Comparison of ENCODE assay signal across 1 cellular context in genomic region chr6:82040405-82041221, GRCh38.
A peak's percentile ranks its signal among the peaks of the same experiment; 100 is the strongest.
TF ChIP-seq lines count a peak whose summit lies in the region.

No MANE protein-coding gene starts in this region.

TF ChIP-seq in HepG2, 621 proteins besides CTCF, POLR2A, EP300 and RAD21 (continued from another document):
- TF ChIP-seq MIXL1 (CRISPR knock-in tag; IDR thresholded peaks at IDR 0.05) (0 out of 2 replicates have a peak, but pooled peaks have one; percentile 30), SPEN (CRISPR knock-in tag; IDR thresholded peaks at IDR 0.05; ENCODE audit: low read depth) (no peak), NR2F2 (IDR thresholded peaks at IDR 0.05; ENCODE audit: borderline replicate concordance, low read depth) (no peak), HMGA1 (CRISPR knock-in tag; conservative IDR thresholded peaks at IDR 0.05) (no peak), CERS6 (CRISPR knock-in tag; IDR thresholded peaks at IDR 0.05) (no peak), AHR (CRISPR knock-in tag; IDR thresholded peaks at IDR 0.05) (no peak), PHF5A (CRISPR knock-in tag; IDR thresholded peaks at IDR 0.05; ENCODE audit: low read depth, unreplicated experiment) (no peak), TGIF2 (CRISPR knock-in tag; IDR thresholded peaks at IDR 0.05) (no peak), SMC3 (IDR thresholded peaks at IDR 0.05; ENCODE audit: low read length) (peak; percentile 74), STAG1 (CRISPR knock-in tag; IDR thresholded peaks at IDR 0.05) (peak; percentile 84), SRSF1 (optimal IDR thresholded peaks at IDR 0.05; ENCODE audit: low read depth, low read length) (no peak), ZNF331 (CRISPR knock-in tag; IDR thresholded peaks at IDR 0.05) (no peak), THAP8 (CRISPR knock-in tag; IDR thresholded peaks at IDR 0.05; ENCODE audit: borderline replicate concordance) (no peak), ZNF34 (CRISPR knock-in tag; IDR thresholded peaks at IDR 0.05; ENCODE audit: borderline replicate concordance) (no peak), ZNF446 (CRISPR knock-in tag; IDR thresholded peaks at IDR 0.05) (no peak), SOX6 (IDR thresholded peaks at IDR 0.05) (no peak), SOX6 (CRISPR knock-in tag; IDR thresholded peaks at IDR 0.05) (0 out of 2 replicates have a peak, but pooled peaks have one; percentile 24), ZNF512 (CRISPR knock-in tag; IDR thresholded peaks at IDR 0.05) (peak; percentile 46; the same call in 1 of the 2 replicates), ARNT2 (CRISPR knock-in tag; IDR thresholded peaks at IDR 0.05; ENCODE audit: low read depth) (no peak), TBP (CRISPR knock-in tag; IDR thresholded peaks at IDR 0.05) (no peak), NCOA2 (CRISPR knock-in tag; IDR thresholded peaks at IDR 0.05) (no peak), ZNF577 (CRISPR knock-in tag; IDR thresholded peaks at IDR 0.05; ENCODE audit: borderline replicate concordance, low read depth) (no peak), DPF2 (CRISPR knock-in tag; IDR thresholded peaks at IDR 0.05; ENCODE audit: borderline replicate concordance, low read depth) (no peak), ZNF432 (CRISPR knock-in tag; IDR thresholded peaks at IDR 0.05; ENCODE audit: borderline replicate concordance) (no peak), ZNF207 (IDR thresholded peaks at IDR 0.05; ENCODE audit: borderline replicate concordance) (no peak), POLR2AphosphoS5 (IDR thresholded peaks at IDR 0.05; ENCODE audit: low read depth, low read length) (no peak), ZNF713 (CRISPR knock-in tag; IDR thresholded peaks at IDR 0.05) (0 out of 2 replicates have a peak, but pooled peaks have one; percentile 32), CAMTA2 (CRISPR knock-in tag; IDR thresholded peaks at IDR 0.05; ENCODE audit: borderline replicate concordance) (no peak), JUND (CRISPR knock-in tag; IDR thresholded peaks at IDR 0.05) (no peak), MAFK (conservative IDR thresholded peaks at IDR 0.05 in 1 of 2, IDR thresholded peaks at IDR 0.05 in 1 of 2; ENCODE audit: low read length in 2 of 2) (no peak), ZNF253 (CRISPR knock-in tag; IDR thresholded peaks at IDR 0.05; ENCODE audit: borderline replicate concordance) (no peak), ZBED4 (CRISPR knock-in tag; IDR thresholded peaks at IDR 0.05; ENCODE audit: borderline replicate concordance) (no peak), ZNF33A (CRISPR knock-in tag; IDR thresholded peaks at IDR 0.05; ENCODE audit: borderline replicate concordance) (no peak), ZFP37 (CRISPR knock-in tag; IDR thresholded peaks at IDR 0.05; ENCODE audit: borderline replicate concordance) (no peak), ZNF333 (CRISPR knock-in tag; IDR thresholded peaks at IDR 0.05; ENCODE audit: borderline replicate concordance) (no peak), NR2C2 (CRISPR knock-in tag; IDR thresholded peaks at IDR 0.05; ENCODE audit: borderline replicate concordance) (no peak)
- TF ChIP-seq, protein P1, sequence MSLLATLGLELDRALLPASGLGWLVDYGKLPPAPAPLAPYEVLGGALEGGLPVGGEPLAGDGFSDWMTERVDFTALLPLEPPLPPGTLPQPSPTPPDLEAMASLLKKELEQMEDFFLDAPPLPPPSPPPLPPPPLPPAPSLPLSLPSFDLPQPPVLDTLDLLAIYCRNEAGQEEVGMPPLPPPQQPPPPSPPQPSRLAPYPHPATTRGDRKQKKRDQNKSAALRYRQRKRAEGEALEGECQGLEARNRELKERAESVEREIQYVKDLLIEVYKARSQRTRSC (CRISPR knock-in tag; IDR thresholded peaks at IDR 0.05; ENCODE audit: low read depth) = no peak
- TF ChIP-seq, protein P2, sequence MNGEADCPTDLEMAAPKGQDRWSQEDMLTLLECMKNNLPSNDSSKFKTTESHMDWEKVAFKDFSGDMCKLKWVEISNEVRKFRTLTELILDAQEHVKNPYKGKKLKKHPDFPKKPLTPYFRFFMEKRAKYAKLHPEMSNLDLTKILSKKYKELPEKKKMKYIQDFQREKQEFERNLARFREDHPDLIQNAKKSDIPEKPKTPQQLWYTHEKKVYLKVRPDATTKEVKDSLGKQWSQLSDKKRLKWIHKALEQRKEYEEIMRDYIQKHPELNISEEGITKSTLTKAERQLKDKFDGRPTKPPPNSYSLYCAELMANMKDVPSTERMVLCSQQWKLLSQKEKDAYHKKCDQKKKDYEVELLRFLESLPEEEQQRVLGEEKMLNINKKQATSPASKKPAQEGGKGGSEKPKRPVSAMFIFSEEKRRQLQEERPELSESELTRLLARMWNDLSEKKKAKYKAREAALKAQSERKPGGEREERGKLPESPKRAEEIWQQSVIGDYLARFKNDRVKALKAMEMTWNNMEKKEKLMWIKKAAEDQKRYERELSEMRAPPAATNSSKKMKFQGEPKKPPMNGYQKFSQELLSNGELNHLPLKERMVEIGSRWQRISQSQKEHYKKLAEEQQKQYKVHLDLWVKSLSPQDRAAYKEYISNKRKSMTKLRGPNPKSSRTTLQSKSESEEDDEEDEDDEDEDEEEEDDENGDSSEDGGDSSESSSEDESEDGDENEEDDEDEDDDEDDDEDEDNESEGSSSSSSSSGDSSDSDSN (CRISPR knock-in tag; IDR thresholded peaks at IDR 0.05) = 0 out of 2 replicates have a peak, but pooled peaks have one; percentile 20
- TF ChIP-seq, protein P3, sequence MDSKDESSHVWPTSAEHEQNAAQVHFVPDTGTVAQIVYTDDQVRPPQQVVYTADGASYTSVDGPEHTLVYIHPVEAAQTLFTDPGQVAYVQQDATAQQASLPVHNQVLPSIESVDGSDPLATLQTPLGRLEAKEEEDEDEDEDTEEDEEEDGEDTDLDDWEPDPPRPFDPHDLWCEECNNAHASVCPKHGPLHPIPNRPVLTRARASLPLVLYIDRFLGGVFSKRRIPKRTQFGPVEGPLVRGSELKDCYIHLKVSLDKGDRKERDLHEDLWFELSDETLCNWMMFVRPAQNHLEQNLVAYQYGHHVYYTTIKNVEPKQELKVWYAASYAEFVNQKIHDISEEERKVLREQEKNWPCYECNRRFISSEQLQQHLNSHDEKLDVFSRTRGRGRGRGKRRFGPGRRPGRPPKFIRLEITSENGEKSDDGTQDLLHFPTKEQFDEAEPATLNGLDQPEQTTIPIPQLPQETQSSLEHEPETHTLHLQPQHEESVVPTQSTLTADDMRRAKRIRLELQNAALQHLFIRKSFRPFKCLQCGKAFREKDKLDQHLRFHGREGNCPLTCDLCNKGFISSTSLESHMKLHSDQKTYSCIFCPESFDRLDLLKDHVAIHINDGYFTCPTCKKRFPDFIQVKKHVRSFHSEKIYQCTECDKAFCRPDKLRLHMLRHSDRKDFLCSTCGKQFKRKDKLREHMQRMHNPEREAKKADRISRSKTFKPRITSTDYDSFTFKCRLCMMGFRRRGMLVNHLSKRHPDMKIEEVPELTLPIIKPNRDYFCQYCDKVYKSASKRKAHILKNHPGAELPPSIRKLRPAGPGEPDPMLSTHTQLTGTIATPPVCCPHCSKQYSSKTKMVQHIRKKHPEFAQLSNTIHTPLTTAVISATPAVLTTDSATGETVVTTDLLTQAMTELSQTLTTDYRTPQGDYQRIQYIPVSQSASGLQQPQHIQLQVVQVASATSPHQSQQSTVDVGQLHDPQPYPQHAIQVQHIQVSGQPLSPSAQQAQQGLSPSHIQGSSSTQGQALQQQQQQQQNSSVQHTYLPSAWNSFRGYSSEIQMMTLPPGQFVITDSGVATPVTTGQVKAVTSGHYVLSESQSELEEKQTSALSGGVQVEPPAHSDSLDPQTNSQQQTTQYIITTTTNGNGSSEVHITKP (CRISPR knock-in tag; IDR thresholded peaks at IDR 0.05; ENCODE audit: low read depth) = no peak
- TF ChIP-seq, protein P4, sequence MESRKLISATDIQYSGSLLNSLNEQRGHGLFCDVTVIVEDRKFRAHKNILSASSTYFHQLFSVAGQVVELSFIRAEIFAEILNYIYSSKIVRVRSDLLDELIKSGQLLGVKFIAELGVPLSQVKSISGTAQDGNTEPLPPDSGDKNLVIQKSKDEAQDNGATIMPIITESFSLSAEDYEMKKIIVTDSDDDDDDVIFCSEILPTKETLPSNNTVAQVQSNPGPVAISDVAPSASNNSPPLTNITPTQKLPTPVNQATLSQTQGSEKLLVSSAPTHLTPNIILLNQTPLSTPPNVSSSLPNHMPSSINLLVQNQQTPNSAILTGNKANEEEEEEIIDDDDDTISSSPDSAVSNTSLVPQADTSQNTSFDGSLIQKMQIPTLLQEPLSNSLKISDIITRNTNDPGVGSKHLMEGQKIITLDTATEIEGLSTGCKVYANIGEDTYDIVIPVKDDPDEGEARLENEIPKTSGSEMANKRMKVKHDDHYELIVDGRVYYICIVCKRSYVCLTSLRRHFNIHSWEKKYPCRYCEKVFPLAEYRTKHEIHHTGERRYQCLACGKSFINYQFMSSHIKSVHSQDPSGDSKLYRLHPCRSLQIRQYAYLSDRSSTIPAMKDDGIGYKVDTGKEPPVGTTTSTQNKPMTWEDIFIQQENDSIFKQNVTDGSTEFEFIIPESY (CRISPR knock-in tag; IDR thresholded peaks at IDR 0.05) = no peak
- TF ChIP-seq, protein P5, sequence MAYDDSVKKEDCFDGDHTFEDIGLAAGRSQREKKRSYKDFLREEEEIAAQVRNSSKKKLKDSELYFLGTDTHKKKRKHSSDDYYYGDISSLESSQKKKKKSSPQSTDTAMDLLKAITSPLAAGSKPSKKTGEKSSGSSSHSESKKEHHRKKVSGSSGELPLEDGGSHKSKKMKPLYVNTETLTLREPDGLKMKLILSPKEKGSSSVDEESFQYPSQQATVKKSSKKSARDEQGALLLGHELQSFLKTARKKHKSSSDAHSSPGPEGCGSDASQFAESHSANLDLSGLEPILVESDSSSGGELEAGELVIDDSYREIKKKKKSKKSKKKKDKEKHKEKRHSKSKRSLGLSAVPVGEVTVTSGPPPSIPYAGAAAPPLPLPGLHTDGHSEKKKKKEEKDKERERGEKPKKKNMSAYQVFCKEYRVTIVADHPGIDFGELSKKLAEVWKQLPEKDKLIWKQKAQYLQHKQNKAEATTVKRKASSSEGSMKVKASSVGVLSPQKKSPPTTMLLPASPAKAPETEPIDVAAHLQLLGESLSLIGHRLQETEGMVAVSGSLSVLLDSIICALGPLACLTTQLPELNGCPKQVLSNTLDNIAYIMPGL (CRISPR knock-in tag; IDR thresholded peaks at IDR 0.05; ENCODE audit: borderline replicate concordance in 1 of 2, low read depth in 1 of 2) = peak; percentile 39; a peak in 2 of 4 replicates
